In the genomic region with DNA sequence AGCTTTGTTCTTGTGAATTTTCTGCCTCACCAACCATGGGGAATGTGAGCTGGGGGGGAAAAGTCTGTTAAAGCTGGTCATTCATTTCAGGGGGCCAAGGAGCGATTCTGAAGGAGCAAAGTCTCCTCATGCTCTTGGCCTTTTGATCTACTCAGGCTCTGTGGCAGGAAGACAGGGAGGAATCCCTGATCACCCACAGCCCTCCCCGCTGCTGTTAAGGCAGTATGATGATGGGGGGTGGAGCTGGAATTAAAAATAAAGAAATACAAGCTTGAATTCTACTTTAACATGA, we compare ENCODE assay signal across 26 cellular contexts.
"Had no signal": no experiment of that assay in that cellular context is flagged by ENCODE, and none has a peak within 500 bp of the region (broad histone marks: within the 10 kb centered on the region; RNA-seq: fewer than 3 reads in every experiment).

No MANE protein-coding gene starts in this region.

- H3K27me3 ChIP-seq: body of pancreas, esophagus squamous epithelium, gastrocnemius medialis, heart left ventricle, left lung, sigmoid colon, upper lobe of right lung had no signal

- H3K4me3 ChIP-seq: body of pancreas, esophagus squamous epithelium, gastrocnemius medialis, heart left ventricle, left lung, sigmoid colon, smooth muscle cell, thoracic aorta, upper lobe of right lung had no signal

- H3K9me3 ChIP-seq: body of pancreas, esophagus squamous epithelium, gastrocnemius medialis, sigmoid colon, thoracic aorta, upper lobe of right lung had no signal

- FAIRE-seq: endothelial cell of umbilical vein, TTC549 had no signal

- H3K27ac ChIP-seq: body of pancreas, esophagus squamous epithelium, gastrocnemius medialis, heart left ventricle, left lung, sigmoid colon, thoracic aorta, upper lobe of right lung had no signal

- H3K4me1 ChIP-seq: body of pancreas had no signal

- H3K36me3 ChIP-seq: esophagus squamous epithelium, sigmoid colon, thoracic aorta, upper lobe of right lung had no signal

- DNase-seq: activated B cell treated with CpG ODN at 0.5 μM for 24 hours; activated CD4-positive, alpha-beta T cell treated with anti-CD3 and anti-CD28 coated beads for 4 hours; activated CD4-positive, alpha-beta T cell treated with anti-CD3 and anti-CD28 coated beads, Interleukin-2, amount 50 U/mL, for 48 hours; activated CD8-positive, alpha-beta memory T cell treated with anti-CD3 and anti-CD28 coated beads, Interleukin-2, amount 50 U/mL, for 48 hours; activated naive CD4-positive, alpha-beta T cell treated with Interleukin-2 at 50 U/mL for 16 hours; activated naive CD8-positive, alpha-beta T cell treated with anti-CD3 and anti-CD28 coated beads, Interleukin-2, amount 50 U/mL, for 24 hours; activated T-cell treated with anti-CD3 and anti-CD28 coated beads, Interleukin-2, amount 50 U/mL, for 48 hours; body of pancreas; effector memory CD4-positive, alpha-beta T cell; esophagus squamous epithelium; gastrocnemius medialis; heart left ventricle; islet precursor cell; left lung; midbrain; posterior cingulate gyrus; sigmoid colon; stimulated activated CD4-positive, alpha-beta T cell treated with anti-CD3 and anti-CD28 coated beads, Interleukin-15, amount 100 ng/mL, for 24 hours; stimulated activated CD4-positive, alpha-beta T cell treated with anti-CD3 and anti-CD28 coated beads, Interleukin-2, amount 100 ng/mL, for 48 hours; stimulated activated naive CD4-positive, alpha-beta T cell treated with Interleukin-2 at 50 U/mL for 16 hours; T-helper 1 cell; upper lobe of right lung had no signal

- H3K4me2 ChIP-seq: smooth muscle cell had no signal
